10 cellular contexts compared by ENCODE assay signal in the genomic region with DNA sequence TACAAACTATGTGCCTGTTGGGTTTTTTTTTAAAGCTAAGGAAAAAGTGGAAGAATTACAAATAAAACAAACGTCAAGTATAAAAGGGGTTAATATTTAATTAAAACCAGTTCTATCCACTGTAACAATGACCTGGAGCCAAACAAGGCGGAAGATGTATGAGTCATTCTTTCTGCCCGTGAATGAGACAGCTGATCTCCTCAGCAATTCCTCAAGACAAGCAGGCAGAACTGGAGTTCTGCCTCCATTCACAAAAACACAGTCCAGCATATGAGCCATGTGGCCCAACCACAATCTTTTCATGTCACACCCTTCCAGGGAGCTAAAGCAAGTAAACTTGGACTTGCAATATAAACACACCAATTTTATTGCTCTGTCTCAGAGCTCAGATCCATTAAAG.
DNase-seq lines count a peak whose midpoint lies in the region; TF ChIP-seq lines count a peak whose summit lies in the region.
"Had no signal": no experiment of that assay in that cellular context is flagged by ENCODE, and none has a peak within 500 bp of the region (broad histone marks: within the 10 kb centered on the region; RNA-seq: fewer than 3 reads in every experiment).

No MANE protein-coding gene starts in this region.

- DNase-seq in GM03348 (ENCODE audit: low spot score) (peak; percentile 84), RWPE1 (ENCODE audit: low spot score) (peak; percentile 88), fibroblast of mammary gland (ENCODE audit: low read depth) (peak; percentile 99), pons (ENCODE audit: low spot score) (peak; percentile 42), hippocampal formation (lab: John Stamatoyannopoulos, UW) (no peak), NCI-H345 treated with DMSO at 0.1 percent for 48 hours (lab: John Stamatoyannopoulos, UW; ENCODE audit: unreplicated experiment) (no peak), posterior cingulate gyrus (no peak), Kasumi-1 (lab: John Stamatoyannopoulos, UW) (no peak)
- DNase-seq: activated CD4-positive, alpha-beta T cell treated with anti-CD3 and anti-CD28 coated beads, Interleukin-2, amount 10 ng/mL, durations not matched to agents 24 days and 14 days; naive B cell had no signal

- H3K4me3 ChIP-seq in fibroblast of mammary gland (ENCODE audit: control insufficient read depth, low read depth, low read length): no peak overlapping the region

- no peak for TF ChIP-seq CTCF in RWPE1 (conservative IDR thresholded peaks at IDR 0.05; ENCODE audit: low read depth)
- TF ChIP-seq CTCF in fibroblast of mammary gland (conservative IDR thresholded peaks at IDR 0.05; ENCODE audit: control insufficient read depth, insufficient read depth, low read depth, low read length): no peak

- no peak overlapping the region for H3K27ac ChIP-seq in RWPE1

- intact Hi-C loops in posterior cingulate gyrus (cut with DNase I): no loop called here

- CTCF ChIA-PET in RWPE1 (lab: Yijun Ruan, JAX): interaction anchor here (0.8 kb wide), 1 partner anchor 19 kb away, joined by 4 read pairs; no protein-coding TSS in a partner anchor

- POLR2A ChIA-PET in RWPE1 (lab: Yijun Ruan, JAX; ENCODE audit: low non-redundant PET): no interaction called here

Comparison
In these comparisons a context has a peak if more than half of its experiments do, and no peak if none do; other contexts are left out.
1. DNase-seq: peak in GM03348 (single experiment), RWPE1 (single experiment), fibroblast of mammary gland (single experiment) and pons (single experiment); none in hippocampal formation (0 of 2), NCI-H345 treated with DMSO at 0.1 percent for 48 hours (single experiment), posterior cingulate gyrus (0 of 10) and Kasumi-1 (0 of 2).